25 cellular contexts compared by ENCODE assay signal in genomic region chr22:32744560-32744959, GRCh38. TPM values are rescaled to one million over a fixed set of nuclear protein-coding genes. Genes with fewer than 3 reads are reported as not detected.
A peak's percentile ranks its signal among the peaks of the same experiment; 100 is the strongest.
DNase-seq lines count a peak whose midpoint lies in the region; ATAC-seq and TF ChIP-seq lines count a peak whose summit lies in the region.
"Had no signal": no experiment of that assay in that cellular context is flagged by ENCODE, and none has a peak within 500 bp of the region (broad histone marks: within the 10 kb centered on the region; RNA-seq: fewer than 3 reads in every experiment).

No MANE protein-coding gene starts in this region.

- H3K36me3 ChIP-seq in HCT116 (ENCODE audit: control insufficient read depth in 1 of 2, insufficient read depth in 2 of 2, low read length in 2 of 2) (no peaks in the 10 kb centered on the region), fibroblast of lung (ENCODE audit: control insufficient read depth, insufficient read depth, low read length) (no peaks in the 10 kb centered on the region), osteoblast (ENCODE audit: insufficient read depth, low read length) (no peaks in the 10 kb centered on the region)
- H3K36me3 ChIP-seq: cardiac muscle cell, SJCRH30 had no signal

- CTCF ChIA-PET in HCT116 (lab: Charles Lee) = interaction anchor here (1.0 to 1.9 kb wide), 2 partner anchors 52 to 84 kb away, joined by 3 to 5 read pairs; no protein-coding TSS in a partner anchor

- H3K9me2 ChIP-seq in HCT116 (ENCODE audit: insufficient read depth) = no peaks in the 10 kb centered on the region

- BruUV-seq in HCT116 (replicated peaks; lab: Mats Ljungman, UMichigan) = no TSS peak

- POLR2A ChIA-PET in HCT116 (lab: Charles Lee) = interaction anchor here (0.9 kb wide), 1 partner anchor 52 kb away, joined by 3 read pairs; no protein-coding TSS in a partner anchor

- no peaks in the 10 kb centered on the region for H4K20me1 ChIP-seq in HCT116 (ENCODE audit: insufficient read depth)
- H4K20me1 ChIP-seq in fibroblast of lung (ENCODE audit: control insufficient read depth, extremely low read depth, insufficient read depth, low read length) = no peaks in the 10 kb centered on the region
- no peaks in the 10 kb centered on the region for H4K20me1 ChIP-seq in osteoblast (ENCODE audit: insufficient read depth, low read length)

- TF ChIP-seq RAD21 in HCT116 (IDR thresholded peaks at IDR 0.05; ENCODE audit: low read depth) = no peak

- no peaks in the 10 kb centered on the region for H3K79me2 ChIP-seq in HCT116 (ENCODE audit: insufficient read depth, low read length)
- H3K79me2 ChIP-seq in fibroblast of lung (ENCODE audit: control insufficient read depth, insufficient read depth, low read length) = no peaks in the 10 kb centered on the region
- H3K79me2 ChIP-seq in osteoblast (ENCODE audit: insufficient read depth, low read length) = no peaks in the 10 kb centered on the region

- TF ChIP-seq POLR2A in HCT116 (IDR thresholded peaks at IDR 0.05; ENCODE audit: borderline replicate concordance, extremely low read depth, insufficient read depth, insufficient read length) = no peak
- TF ChIP-seq POLR2A in NB4 (IDR thresholded peaks at IDR 0.05; ENCODE audit: extremely low read depth, insufficient read length) = no peak

- H3K9me3 ChIP-seq in HCT116 (ENCODE audit: control insufficient read depth in 1 of 2, insufficient read depth in 1 of 2, low read depth in 1 of 2, low read length in 2 of 2) = no peaks in the 10 kb centered on the region
- H3K9me3 ChIP-seq in fibroblast of lung (ENCODE audit: control insufficient read depth, insufficient read depth, low read depth, low read length) = no peaks in the 10 kb centered on the region
- no peaks in the 10 kb centered on the region for H3K9me3 ChIP-seq in osteoblast (ENCODE audit: low read depth, low read length)
- H3K9me3 ChIP-seq: SJCRH30 had no signal

- H3K27ac ChIP-seq in HCT116 (ENCODE audit: low read depth, low read length) = no peak overlapping the region
- no peak overlapping the region for H3K27ac ChIP-seq in fibroblast of lung (ENCODE audit: insufficient read depth, low read length)
- no peak overlapping the region for H3K27ac ChIP-seq in osteoblast (ENCODE audit: low read depth, low read length)
- H3K27ac ChIP-seq: cardiac muscle cell, SJCRH30, VCaP had no signal

- no peak for TF ChIP-seq CTCF in HCT116 (IDR thresholded peaks at IDR 0.05 in 2 of 3, conservative IDR thresholded peaks at IDR 0.05 in 1 of 3; ENCODE audit: borderline replicate concordance in 1 of 3, insufficient read depth in 1 of 3, low read depth in 2 of 3, low read length in 2 of 3)
- no peak for TF ChIP-seq CTCF in NB4 (IDR thresholded peaks at IDR 0.05; ENCODE audit: low read depth, low read length)
- TF ChIP-seq CTCF in fibroblast of lung (conservative IDR thresholded peaks at IDR 0.05 in 1 of 2, IDR thresholded peaks at IDR 0.05 in 1 of 2; ENCODE audit: low read depth in 1 of 2, low read length in 2 of 2) = no peak
- TF ChIP-seq CTCF in osteoblast (IDR thresholded peaks at IDR 0.05; ENCODE audit: extremely low read depth, low read depth, low read length) = no peak

- intact Hi-C loops in HCT116 (cut with micrococcal nuclease) = loop anchor here (10.0 kb wide), 1 partner anchor 60 kb away; the partner anchor contains the start of gene TIMP3

- H3K9ac ChIP-seq in HCT116 (ENCODE audit: low read length) (no peak overlapping the region), fibroblast of lung (ENCODE audit: insufficient read depth, low read length) (no peak overlapping the region)

- no peaks in the 10 kb centered on the region for H3K27me3 ChIP-seq in HCT116 (ENCODE audit: insufficient read depth, low read length)
- peaks cover 4% of the 10 kb centered on the region for H3K27me3 ChIP-seq in fibroblast of lung (ENCODE audit: control insufficient read depth, insufficient read depth, low read length)
- H3K27me3 ChIP-seq in osteoblast (ENCODE audit: insufficient read depth, low read length) = no peaks in the 10 kb centered on the region
- H3K27me3 ChIP-seq: cardiac muscle cell had no signal

- DNase-seq in HCT116 (ENCODE audit: low read depth, low spot score) = no peak
- peak; percentile 68 for DNase-seq in NB4 (ENCODE audit: low read depth)
- no peak for DNase-seq in fibroblast of lung (ENCODE audit: low read depth in 2 of 2)
- no peak for DNase-seq in osteoblast (ENCODE audit: insufficient read length, low spot score, missing footprints)
- DNase-seq in NCI-H526 treated with DMSO at 0.1 percent for 48 hours (lab: John Stamatoyannopoulos, UW) = no peak
- DNase-seq in activated CD4-positive, alpha-beta T cell treated with anti-CD3 and anti-CD28 coated beads for 4 hours = no peak
- DNase-seq: activated CD4-positive, alpha-beta T cell treated with anti-CD3 and anti-CD28 coated beads, Interleukin-2, amount 50 U/mL, for 1 hour; activated gamma-delta T cell treated with Interleukin-2 at 50 U/mL for 16 hours; amniotic stem cell; CD8-positive, alpha-beta memory T cell; H7; hypothalamus; kidney; naive thymus-derived CD8-positive, alpha-beta T cell; NCI-H1694 treated with DMSO at 0.1 percent for 48 hours; NCI-H2227 treated with DMSO at 0.1 percent for 48 hours; NCI-H774; PC-3 had no signal

- H3K4me3 ChIP-seq in HCT116 (replicated peaks in 1 of 2; ENCODE audit: low read depth in 1 of 2, low read length in 2 of 2) (no peak overlapping the region), NB4 (ENCODE audit: low read depth, low read length) (no peak overlapping the region), fibroblast of lung (replicated peaks in 1 of 4; ENCODE audit: control extremely low read depth in 1 of 4, insufficient read depth in 1 of 4, low read depth in 3 of 4, low read length in 4 of 4) (no peak overlapping the region), osteoblast (ENCODE audit: insufficient read depth, low read length) (no peak overlapping the region)
- H3K4me3 ChIP-seq: cardiac muscle cell, SJCRH30 had no signal

- H3K4me1 ChIP-seq in HCT116 (ENCODE audit: control insufficient read depth in 1 of 2, insufficient read depth in 2 of 2, low read length in 2 of 2) (peaks cover 21 to 29% of the 10 kb centered on the region in 2 experiments), fibroblast of lung (ENCODE audit: control insufficient read depth, extremely low read depth, insufficient read depth, low read length) (peaks cover 8% of the 10 kb centered on the region), osteoblast (ENCODE audit: insufficient read depth, low read length) (peaks cover 20% of the 10 kb centered on the region)
- H3K4me1 ChIP-seq: SJCRH30 had no signal

- H2AFZ ChIP-seq in HCT116 (ENCODE audit: low read depth, low read length, poor library complexity, severe bottlenecking) = no peak overlapping the region
- no peak overlapping the region for H2AFZ ChIP-seq in fibroblast of lung (ENCODE audit: low read length)
- peak overlapping the region; percentile 30 for H2AFZ ChIP-seq in osteoblast (ENCODE audit: low read length)

- H3K4me2 ChIP-seq in HCT116 (ENCODE audit: low read length) = peak overlapping the region; percentile 76
- H3K4me2 ChIP-seq in fibroblast of lung (ENCODE audit: extremely low read depth, insufficient read depth, low read length) = peak overlapping the region; percentile 70
- no peak overlapping the region for H3K4me2 ChIP-seq in osteoblast (ENCODE audit: insufficient read depth, low read length)

- RAD21 ChIA-PET in HCT116 (lab: Charles Lee; ENCODE audit: low non-redundant PET in 1 of 2, low total read pairs in 2 of 2, uncharacterized antibody in 2 of 2, unreplicated experiment in 2 of 2) = no interaction called here

- ATAC-seq in HCT116 (no peak), HG02970 (IDR thresholded peaks at IDR 0.05; ENCODE audit: low FRiP score, unreplicated experiment) (no peak), GM18520 (IDR thresholded peaks at IDR 0.05; ENCODE audit: unreplicated experiment) (no peak)
- ATAC-seq: naive thymus-derived CD8-positive, alpha-beta T cell; PC-3; stimulated activated memory B cell treated with anti-CD40 and anti-IgM and Interleukin-4, amounts not matched to agents 10 μg/mL and 1 μg/mL and 100 μg/mL, for 72 hours had no signal

TF ChIP-seq in HCT116, 20 proteins besides CTCF, POLR2A, EP300 and RAD21 (continues in another document):
- no peak for TF ChIP-seq TCF7L2 (IDR thresholded peaks at IDR 0.05; ENCODE audit: borderline replicate concordance, extremely low read depth, insufficient read depth, insufficient read length)
- no peak for TF ChIP-seq EZH2phosphoT487 (IDR thresholded peaks at IDR 0.05; ENCODE audit: borderline replicate concordance)
- TF ChIP-seq ZFX (IDR thresholded peaks at IDR 0.05) = no peak
- TF ChIP-seq MAX (IDR thresholded peaks at IDR 0.05) = no peak
- no peak for TF ChIP-seq ELF1 (IDR thresholded peaks at IDR 0.05; ENCODE audit: borderline replicate concordance, low read depth)
- no peak for TF ChIP-seq ATF3 (IDR thresholded peaks at IDR 0.05)
- TF ChIP-seq SRF (IDR thresholded peaks at IDR 0.05; ENCODE audit: low read depth) = no peak
- no peak for TF ChIP-seq FOSL1 (IDR thresholded peaks at IDR 0.05; ENCODE audit: low read depth)
- no peak for TF ChIP-seq POLR2AphosphoS5 (IDR thresholded peaks at IDR 0.05; ENCODE audit: low read depth, low read length)
- no peak for TF ChIP-seq EGR1 (IDR thresholded peaks at IDR 0.05; ENCODE audit: low read depth)

RNA-seq across cellular contexts. Expression of gene TIMP3, which starts 56.9 kb away (rescaled TPM):
- 2.2 TPM for total RNA-seq in HCT116 (2021; ENCODE audit: unreplicated experiment)
- 1.1 TPM in 2 replicates for polyA plus RNA-seq in HCT116 (2012)
- 145 and 242 TPM in 2 replicates for total RNA-seq in fibroblast of lung
- polyA plus RNA-seq in fibroblast of lung = 211 and 375 TPM in 2 replicates
- polyA plus RNA-seq in fibroblast of lung (2012) = 182 and 348 TPM in 2 replicates
- 214 and 341 TPM in 2 replicates for polyA minus RNA-seq in fibroblast of lung (ENCODE audit: low replicate concordance)
- total RNA-seq in osteoblast = 1,020 and 1,293 TPM in 2 replicates
- total RNA-seq: PC-3; T-helper 1 cell treated with Interleukin-12 subunit alpha and Interleukin-12 subunit beta and Interleukin-4 antibody, amounts not matched to agents 30 ng/mL and 1 ng/mL, for 36 hours had no signal
- polyA plus RNA-seq: CD8-positive, alpha-beta memory T cell; naive thymus-derived CD8-positive, alpha-beta T cell had no signal

Comparison
In these comparisons a context has a peak if more than half of its experiments do, and no peak if none do; other contexts are left out.
1. RNA of gene TIMP3, which starts 56.9 kb away (total RNA-seq): 1,020 to 1,293 TPM in osteoblast and 145 to 242 TPM in fibroblast of lung; 2.2 TPM in HCT116 (single experiment); every median in the first group is over 10 times any median in the second.